Comparison of ENCODE assay signal across 8 cellular contexts in the genomic region with DNA sequence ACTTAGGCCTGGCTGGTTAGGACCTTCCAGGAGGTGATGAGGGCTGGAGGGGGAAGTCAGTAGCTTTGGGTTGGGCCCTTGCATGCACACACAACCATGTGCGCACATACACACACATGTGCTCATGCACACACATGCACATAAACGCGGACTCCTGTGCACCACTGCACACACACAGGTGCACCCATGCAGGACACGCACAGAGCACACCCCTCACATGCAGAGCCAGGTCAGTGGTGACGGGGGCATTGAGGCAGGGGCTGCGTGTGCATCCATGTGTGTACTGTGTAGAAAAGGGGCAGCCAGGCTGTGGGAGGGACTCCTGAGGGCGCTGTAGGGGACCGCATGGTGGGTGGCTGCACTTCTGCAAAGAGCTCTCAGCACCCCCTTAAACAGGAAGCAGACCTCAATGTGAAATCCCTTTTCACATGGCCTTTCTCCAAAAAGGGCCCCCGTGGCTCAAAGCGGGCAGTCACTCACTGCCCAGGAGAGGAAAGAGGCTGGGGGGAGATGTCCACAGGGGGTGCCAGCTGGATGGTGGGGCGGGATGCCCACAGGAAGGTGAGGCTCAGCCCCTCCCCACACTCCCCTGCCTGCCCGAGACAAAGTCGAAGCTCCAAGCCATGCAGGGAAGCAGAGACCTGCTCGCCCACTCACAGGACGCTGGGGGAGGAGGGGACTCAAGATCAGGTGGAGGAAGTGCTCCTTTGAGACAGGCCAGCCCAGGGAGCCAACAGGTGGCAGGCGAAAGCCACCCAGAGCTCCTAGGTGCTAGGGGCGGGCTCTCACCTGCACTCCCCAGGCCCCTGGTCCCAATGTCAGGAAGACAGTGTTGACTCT.
DNase-seq lines count a peak whose midpoint lies in the region; ATAC-seq and TF ChIP-seq lines count a peak whose summit lies in the region.

No MANE protein-coding gene starts in this region.

- intact Hi-C loops in left ventricle myocardium superior (cut with micrococcal nuclease), result no loop called here
- intact Hi-C loops in Caco-2 (cut with micrococcal nuclease; ENCODE audit: unreplicated experiment), result no loop called here

- peak; percentile 39 for TF ChIP-seq CTCF in GM12864 (IDR thresholded peaks at IDR 0.05; ENCODE audit: low read depth, low read length, missing control alignments)
- TF ChIP-seq CTCF in OCI-LY3 (IDR thresholded peaks at IDR 0.05; ENCODE audit: low read depth, low read length), result 0 out of 2 replicates have a peak, but pooled peaks have one; percentile 20
- TF ChIP-seq CTCF in Caco-2 (IDR thresholded peaks at IDR 0.05; ENCODE audit: insufficient read depth in 1 of 2, low read depth in 1 of 2, low read length in 1 of 2, severe bottlenecking in 1 of 2, unreplicated experiment in 1 of 2), result no peak

- H3K27me3 Mint-ChIP-seq in Caco-2 (ENCODE audit: insufficient read depth, unreplicated experiment), result no peaks in the 10 kb centered on the region

- H3K9ac ChIP-seq in OCI-LY3 (ENCODE audit: low read length), result no peak overlapping the region

- H3K36me3 Mint-ChIP-seq in Caco-2 (ENCODE audit: insufficient read depth, unreplicated experiment), result no peaks in the 10 kb centered on the region

- CTCF ChIA-PET in Caco-2 (lab: Charles Lee), result interaction anchor here (0.6 kb wide), 1 partner anchor 10 kb away, joined by 3 read pairs; no protein-coding TSS in a partner anchor

- H3K9me3 ChIP-seq in OCI-LY3 (ENCODE audit: insufficient read depth, low read length) (no peaks in the 10 kb centered on the region), Caco-2 (no peaks in the 10 kb centered on the region)

- DNase-seq in GM12864 (ENCODE audit: low read depth) (no peak), left ventricle myocardium superior (peak; percentile 29), Caco-2 (no peak), kidney tubule cell (ENCODE audit: low spot score) (no peak), DMS153 (lab: John Stamatoyannopoulos, UW) (no peak)

- H3K9me3 Mint-ChIP-seq in Caco-2 (ENCODE audit: unreplicated experiment), result no peaks in the 10 kb centered on the region

- no peak overlapping the region for H3K27ac ChIP-seq in OCI-LY3 (ENCODE audit: low read length)

- H3K27ac Mint-ChIP-seq in Caco-2 (ENCODE audit: unreplicated experiment), result no peak overlapping the region

- H3K36me3 ChIP-seq in OCI-LY3 (replicated peaks; ENCODE audit: low read depth, low read length) (peaks cover 3% of the 10 kb centered on the region), Caco-2 (ENCODE audit: control insufficient read depth, insufficient read depth, low read length) (no peaks in the 10 kb centered on the region)

- H3K4me3 Mint-ChIP-seq in Caco-2 (ENCODE audit: unreplicated experiment), result no peak overlapping the region

- no peaks in the 10 kb centered on the region for H3K79me2 ChIP-seq in OCI-LY3 (ENCODE audit: low read length)

- no peak overlapping the region for H2AFZ ChIP-seq in OCI-LY3 (ENCODE audit: low read depth, low read length)

- H3K4me1 ChIP-seq in OCI-LY3 (ENCODE audit: low read length) (peaks cover 31% of the 10 kb centered on the region), Caco-2 (no peaks in the 10 kb centered on the region)

- peak; percentile 56 for ATAC-seq in GM21529 (IDR thresholded peaks at IDR 0.05; ENCODE audit: unreplicated experiment)
- ATAC-seq in left ventricle myocardium superior, result no peak
- ATAC-seq in HG03521 (IDR thresholded peaks at IDR 0.05; ENCODE audit: unreplicated experiment), result no peak

- no peaks in the 10 kb centered on the region for H3K4me1 Mint-ChIP-seq in Caco-2 (ENCODE audit: low read depth, unreplicated experiment)

- POLR2A ChIA-PET in Caco-2 (lab: Charles Lee), result no interaction called here

- 0 out of 2 replicates have a peak, but pooled peaks cover 2% of the 10 kb centered on the region for H4K20me1 ChIP-seq in OCI-LY3 (ENCODE audit: insufficient read depth, low read length)

- H3K4me3 ChIP-seq in GM12864 (ENCODE audit: low read depth, low read length) (no peak overlapping the region), OCI-LY3 (ENCODE audit: low read length) (no peak overlapping the region), Caco-2 (ENCODE audit: low read depth, low read length) (no peak overlapping the region)

- no TSS peak for BruUV-seq in Caco-2 (replicated peaks; lab: Mats Ljungman, UMichigan)

- H3K4me2 ChIP-seq in OCI-LY3 (ENCODE audit: low read length), result peak overlapping the region; percentile 31

- H3K27me3 ChIP-seq in OCI-LY3 (ENCODE audit: low read depth, low read length) (no peaks in the 10 kb centered on the region; the same call in 1 of the 2 replicates), Caco-2 (replicated peaks; ENCODE audit: control insufficient read depth, insufficient read depth, low read length) (no peaks in the 10 kb centered on the region)

Comparison
In these comparisons a context has a peak if more than half of its experiments do, and no peak if none do; other contexts are left out.
1. CTCF ChIP-seq: peak in GM12864 (single experiment) and OCI-LY3 (single experiment); none in Caco-2 (0 of 2).